Comparison of ENCODE assay signal across 10 cellular contexts in genomic region chr10:102300289-102300843, GRCh38. TPM values are rescaled to one million over a fixed set of nuclear protein-coding genes. Genes with fewer than 3 reads are reported as not detected.
DNase-seq lines count a peak whose midpoint lies in the region; ATAC-seq and TF ChIP-seq lines count a peak whose summit lies in the region.
"Had no signal": no experiment of that assay in that cellular context is flagged by ENCODE, and none has a peak within 500 bp of the region (broad histone marks: within the 10 kb centered on the region; RNA-seq: fewer than 3 reads in every experiment).

No MANE protein-coding gene starts in this region.

- DNase-seq in AG20443 (ENCODE audit: low spot score) (peak; percentile 40), dermis blood vessel endothelial cell (peak; percentile 78), myocyte (ENCODE audit: low read depth) (peak; percentile 61), DMS114 treated with DMSO at 0.1 percent for 48 hours (lab: John Stamatoyannopoulos, UW; ENCODE audit: unreplicated experiment) (no peak), HEK293T (ENCODE audit: extremely low spot score) (no peak), posterior vena cava (ENCODE audit: low spot score) (no peak)
- DNase-seq: activated CD8-positive, alpha-beta memory T cell treated with anti-CD3 and anti-CD28 coated beads, Interleukin-2, amount 50 U/mL, for 48 hours; DND-41 had no signal

- H3K27ac ChIP-seq in KMS-11 = no peak overlapping the region; the same call in 1 of the 2 replicates

- peak overlapping the region; percentile 10; the same call in 1 of the 2 replicates for H3K4me2 ChIP-seq in KMS-11

- CTCF ChIA-PET in HEK293T (lab: Yijun Ruan, JAX) = no interaction called here

- H3K36me3 ChIP-seq in KMS-11 (ENCODE audit: insufficient read depth) = no peaks in the 10 kb centered on the region

- H4K20me1 ChIP-seq in KMS-11 (ENCODE audit: insufficient read depth) = no peaks in the 10 kb centered on the region

- no peak overlapping the region for H3K4me3 ChIP-seq in KMS-11 (IDR thresholded peaks at IDR 0.05; ENCODE audit: insufficient read depth, low read depth, low read length)

- no peak overlapping the region for H3K9ac ChIP-seq in KMS-11

- no peaks in the 10 kb centered on the region for H3K27me3 ChIP-seq in KMS-11 (ENCODE audit: insufficient read depth, low read depth)

- POLR2A ChIA-PET in HEK293T (lab: Yijun Ruan, JAX) = no interaction called here

- intact Hi-C loops in posterior vena cava (cut with DNase I) = no loop called here

- TF ChIP-seq CTCF in KMS-11 (conservative IDR thresholded peaks at IDR 0.05; ENCODE audit: low read depth, low read length) = no peak

- peaks cover 19% of the 10 kb centered on the region; the same call in 1 of the 2 replicates for H3K79me2 ChIP-seq in KMS-11 (ENCODE audit: insufficient read depth, low read depth)

- no peak overlapping the region for H2AFZ ChIP-seq in KMS-11 (ENCODE audit: low read depth)

- no peak for ATAC-seq in esophagus mucosa

- peaks cover 40% of the 10 kb centered on the region for H3K4me1 ChIP-seq in KMS-11 (ENCODE audit: low read depth, poor library complexity, severe bottlenecking)

TF ChIP-seq in HEK293T, 16 proteins besides CTCF, POLR2A, EP300 and RAD21:
- TF ChIP-seq CTBP1 (IDR thresholded peaks at IDR 0.05; ENCODE audit: borderline replicate concordance) (no peak), SP1 (IDR thresholded peaks at IDR 0.05) (no peak), NFRKB (IDR thresholded peaks at IDR 0.05) (no peak)
TF ChIP-seq in HEK293T: peak in this region for 0.

RNA-seq across cellular contexts. Expression of gene GBF1, which starts 55.0 kb away (rescaled TPM):
- total RNA-seq in dermis blood vessel endothelial cell = 17.5 and 40.3 TPM in 2 replicates
- total RNA-seq in myocyte = 62.8 and 63.6 TPM in 2 replicates
- polyA plus RNA-seq in myocyte (2012) = 51.7 TPM
- total RNA-seq in esophagus mucosa = 24.0 TPM
- total RNA-seq in posterior vena cava = 10 to 100 TPM; 32.6 to 34.7 TPM

RNA-seq across cellular contexts. Expression of gene PITX3, which starts 59.1 kb away (rescaled TPM):
- total RNA-seq in dermis blood vessel endothelial cell = not detected in 2 replicates
- total RNA-seq in myocyte = 11.6 and 18.1 TPM in 2 replicates
- 5.2 TPM for polyA plus RNA-seq in myocyte (2012)
- not detected for total RNA-seq in esophagus mucosa
- not detected for total RNA-seq in posterior vena cava

Comparison
In these comparisons a context has a peak if more than half of its experiments do, and no peak if none do; other contexts are left out.
1. DNase-seq: peak in AG20443 (single experiment), dermis blood vessel endothelial cell (single experiment) and myocyte (single experiment); none in DMS114 treated with DMSO at 0.1 percent for 48 hours (single experiment), HEK293T (single experiment) and posterior vena cava (single experiment).
2. RNA of gene PITX3, which starts 59.1 kb away (total RNA-seq): 11.6 to 18.1 TPM in myocyte; not detected in posterior vena cava, not detected in dermis blood vessel endothelial cell and not detected in esophagus mucosa (single experiment); every median in the first group is over 10 times any median in the second.